In the genomic region with DNA sequence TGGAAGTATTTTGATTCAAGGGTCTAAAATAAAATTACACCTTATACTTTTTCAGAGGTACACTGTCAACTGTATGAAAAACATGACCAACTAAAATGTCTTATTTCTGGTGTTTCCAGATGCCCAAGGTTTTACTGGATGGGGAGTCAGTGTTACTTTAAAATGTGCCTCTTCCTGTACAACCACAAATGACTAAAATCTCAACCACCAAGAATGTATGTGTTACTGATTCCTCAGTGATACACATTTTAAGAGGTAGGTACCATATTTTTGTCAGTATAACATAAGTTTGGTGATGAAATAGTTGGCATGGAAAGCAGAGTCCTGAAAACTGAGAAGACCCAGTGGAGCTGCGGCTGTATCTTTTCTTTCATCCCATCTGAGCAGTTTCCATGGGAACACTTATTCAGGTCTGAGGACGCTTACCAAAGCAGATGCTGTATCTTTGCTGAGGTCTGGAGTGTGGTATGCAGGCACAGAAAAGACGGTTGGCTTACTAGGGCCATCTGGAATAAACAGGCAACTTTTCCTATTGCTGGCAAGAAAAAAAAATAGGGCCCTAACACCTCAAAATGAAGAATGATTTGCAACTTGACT, we compare ENCODE assay signal across 23 cellular contexts. TPM values are rescaled to one million over a fixed set of nuclear protein-coding genes. Genes with fewer than 3 reads are reported as not detected.
DNase-seq lines count a peak whose midpoint lies in the region; ATAC-seq lines count a peak whose summit lies in the region.
"Had no signal": no experiment of that assay in that cellular context is flagged by ENCODE, and none has a peak within 500 bp of the region (broad histone marks: within the 10 kb centered on the region; RNA-seq: fewer than 3 reads in every experiment).

No MANE protein-coding gene starts in this region.

- H2AK5ac ChIP-seq in mesendoderm (ENCODE audit: low read length) = no peak overlapping the region

- no peak overlapping the region for H3K4me3 ChIP-seq in mesendoderm (ENCODE audit: low read length)
- H3K4me3 ChIP-seq: upper lobe of right lung had no signal

- no peak overlapping the region for H2BK120ac ChIP-seq in mesendoderm (ENCODE audit: low read depth, low read length)

- H3K27me3 ChIP-seq in mesendoderm (ENCODE audit: insufficient read depth, low read length, poor library complexity) = no peaks in the 10 kb centered on the region
- H3K27me3 ChIP-seq: brain microvascular endothelial cell, upper lobe of right lung had no signal

- H3K79me2 ChIP-seq in mesendoderm (ENCODE audit: control insufficient read depth, insufficient read depth, low read length) = no peaks in the 10 kb centered on the region

- H3K56ac ChIP-seq in mesendoderm (ENCODE audit: low read length) = peak overlapping the region; percentile 51

- H3K9ac ChIP-seq in mesendoderm (ENCODE audit: low read length) = no peak overlapping the region

- no peak overlapping the region for H4K5ac ChIP-seq in mesendoderm (ENCODE audit: low read length)

- H3K27me3 Mint-ChIP-seq in activated T-helper 1 cell treated with anti-CD3 and anti-CD28 coated beads, Interleukin-12 subunit alpha, Interleukin-12 subunit beta, Interleukin-2, Interleukin-4 antibody, amounts not matched to agents 30 ng/mL and 10 ng/mL and 1 ng/mL, durations not matched to agents 14 hours and 24 hours and 36 hours (ENCODE audit: insufficient read depth) = peaks cover 3% of the 10 kb centered on the region

- H3K4me2 ChIP-seq in mesendoderm (ENCODE audit: low read length) = no peak overlapping the region

- no peak overlapping the region for H2BK15ac ChIP-seq in mesendoderm (replicated peaks; ENCODE audit: low read depth)

- no CpG with 5 or more reads among the region's 3 CpGs for whole genome bisulfite sequencing in mesendoderm (ENCODE audit: extremely low coverage, insufficient coverage, low lambda C conversion rate)

- H3K4ac ChIP-seq in mesendoderm (ENCODE audit: low read depth, low read length) = no peak overlapping the region

- H3K36me3 ChIP-seq in mesendoderm (ENCODE audit: control insufficient read depth, insufficient read depth, low read length) = no peaks in the 10 kb centered on the region
- H3K36me3 ChIP-seq: brain microvascular endothelial cell had no signal

- no peak overlapping the region for H3K18ac ChIP-seq in mesendoderm (ENCODE audit: low read length)

- peaks cover 53% of the 10 kb centered on the region for H3K4me1 Mint-ChIP-seq in activated T-helper 1 cell treated with anti-CD3 and anti-CD28 coated beads, Interleukin-12 subunit alpha, Interleukin-12 subunit beta, Interleukin-2, Interleukin-4 antibody, amounts not matched to agents 30 ng/mL and 10 ng/mL and 1 ng/mL, durations not matched to agents 14 hours and 24 hours and 36 hours (ENCODE audit: low read depth)

- H4K8ac ChIP-seq in mesendoderm (ENCODE audit: low read depth, low read length) = no peak overlapping the region

- DNase-seq in NCI-H2196 (lab: John Stamatoyannopoulos, UW; ENCODE audit: unreplicated experiment) = peak; percentile 34
- no peak for DNase-seq in NCI-H2196 treated with DMSO at 0.1 percent for 48 hours (lab: John Stamatoyannopoulos, UW; ENCODE audit: unreplicated experiment)
- DNase-seq in activated T-helper 1 cell treated with anti-CD3 and anti-CD28 coated beads, Interleukin-12 subunit alpha, Interleukin-12 subunit beta, Interleukin-2, Interleukin-4 antibody, amounts not matched to agents 30 ng/mL and 10 ng/mL and 1 ng/mL, durations not matched to agents 14 hours and 24 hours and 36 hours (ENCODE audit: low spot score) = no peak
- DNase-seq in mesendoderm = peak; percentile 79
- no peak for DNase-seq in activated gamma-delta T cell (lab: John Stamatoyannopoulos, UW)
- DNase-seq in NCI-H1092 treated with DMSO at 0.1 percent for 48 hours (lab: John Stamatoyannopoulos, UW) = no peak
- DNase-seq in Right ventricle myocardium inferior (ENCODE audit: missing footprints) = no peak
- DNase-seq: 8988T; activated naive CD4-positive, alpha-beta T cell treated with Interleukin-2 at 50 U/mL for 16 hours; brain microvascular endothelial cell; islet precursor cell; natural killer cell; NCI-H2029 treated with DMSO at 0.1 percent for 48 hours; NCI-H774; stimulated activated CD4-positive, alpha-beta T cell treated with anti-CD3 and anti-CD28 coated beads, Interleukin-12 subunit alpha, Interleukin-12 subunit beta, amount 100 ng/mL, for 4 hours; stimulated activated naive CD4-positive, alpha-beta T cell; SW 1271; upper lobe of right lung had no signal

- H3K4me3 Mint-ChIP-seq in activated T-helper 1 cell treated with anti-CD3 and anti-CD28 coated beads, Interleukin-12 subunit alpha, Interleukin-12 subunit beta, Interleukin-2, Interleukin-4 antibody, amounts not matched to agents 30 ng/mL and 10 ng/mL and 1 ng/mL, durations not matched to agents 14 hours and 24 hours and 36 hours = peak overlapping the region; percentile 66
- H3K4me3 Mint-ChIP-seq: CD14-positive monocyte had no signal

- peak overlapping the region; percentile 45 for H3K27ac ChIP-seq in mesendoderm (ENCODE audit: low read depth, low read length)
- H3K27ac ChIP-seq: brain microvascular endothelial cell, upper lobe of right lung had no signal

- H3K4me1 ChIP-seq in mesendoderm (ENCODE audit: control insufficient read depth, low read depth, low read length) = peaks cover 6% of the 10 kb centered on the region
- H3K4me1 ChIP-seq: upper lobe of right lung had no signal

- H3K9me3 Mint-ChIP-seq in activated T-helper 1 cell treated with anti-CD3 and anti-CD28 coated beads, Interleukin-12 subunit alpha, Interleukin-12 subunit beta, Interleukin-2, Interleukin-4 antibody, amounts not matched to agents 30 ng/mL and 10 ng/mL and 1 ng/mL, durations not matched to agents 14 hours and 24 hours and 36 hours = peaks cover 3% of the 10 kb centered on the region
- H3K9me3 Mint-ChIP-seq: CD14-positive monocyte, natural killer cell had no signal

- H3K23ac ChIP-seq in mesendoderm (ENCODE audit: low read length) = no peak overlapping the region

- H2BK5ac ChIP-seq in mesendoderm (ENCODE audit: low read length) = no peak overlapping the region

- H3K79me1 ChIP-seq in mesendoderm (ENCODE audit: low read length) = no peaks in the 10 kb centered on the region

- peak; percentile 45 for ATAC-seq in HG03175 (IDR thresholded peaks at IDR 0.05; ENCODE audit: unreplicated experiment)
- no peak for ATAC-seq in Right ventricle myocardium inferior

- no peaks in the 10 kb centered on the region for H3K36me3 Mint-ChIP-seq in activated T-helper 1 cell treated with anti-CD3 and anti-CD28 coated beads, Interleukin-12 subunit alpha, Interleukin-12 subunit beta, Interleukin-2, Interleukin-4 antibody, amounts not matched to agents 30 ng/mL and 10 ng/mL and 1 ng/mL, durations not matched to agents 14 hours and 24 hours and 36 hours (ENCODE audit: low read depth)
- H3K36me3 Mint-ChIP-seq: natural killer cell had no signal

- intact Hi-C loops in activated T-helper 1 cell treated with anti-CD3 and anti-CD28 coated beads, Interleukin-12 subunit alpha, Interleukin-12 subunit beta, Interleukin-2, Interleukin-4 antibody, amounts not matched to agents 30 ng/mL and 10 ng/mL and 1 ng/mL, durations not matched to agents 14 hours and 24 hours and 36 hours (cut with micrococcal nuclease) = loop anchor here (2.0 to 5.0 kb wide), 3 partner anchors 97 to 925 kb away; a partner anchor contains a TSS
- intact Hi-C loops in Right ventricle myocardium inferior (cut with DNase I) = no loop called here

- peak overlapping the region; percentile 62 for H3K27ac Mint-ChIP-seq in activated T-helper 1 cell treated with anti-CD3 and anti-CD28 coated beads, Interleukin-12 subunit alpha, Interleukin-12 subunit beta, Interleukin-2, Interleukin-4 antibody, amounts not matched to agents 30 ng/mL and 10 ng/mL and 1 ng/mL, durations not matched to agents 14 hours and 24 hours and 36 hours

RNA-seq across cellular contexts. Expression of a gene that starts 21.2 kb away (rescaled TPM):
- not detected in 2 replicates for total RNA-seq in activated T-helper 1 cell treated with anti-CD3 and anti-CD28 coated beads, Interleukin-12 subunit alpha, Interleukin-12 subunit beta, Interleukin-2, Interleukin-4 antibody, amounts not matched to agents 30 ng/mL and 10 ng/mL and 1 ng/mL, durations not matched to agents 14 hours and 24 hours and 36 hours
- polyA plus RNA-seq in mesendoderm (2013, experiment 1 of 2) = not detected
- 0.03 TPM for polyA plus RNA-seq in mesendoderm (2013, experiment 2 of 2)
- total RNA-seq in Right ventricle myocardium inferior = not detected
- total RNA-seq: epithelial cell of proximal tubule, H1, lung microvascular endothelial cell, natural killer cell, upper lobe of right lung had no signal
- polyA plus RNA-seq: CD14-positive monocyte had no signal

Comparison
In these comparisons a context has a peak if more than half of its experiments do, and no peak if none do; other contexts are left out.
1. DNase-seq: peak in NCI-H2196 (single experiment) and mesendoderm (single experiment); none in NCI-H2196 treated with DMSO at 0.1 percent for 48 hours (single experiment), activated T-helper 1 cell treated with anti-CD3 and anti-CD28 coated beads, Interleukin-12 subunit alpha, Interleukin-12 subunit beta, Interleukin-2, Interleukin-4 antibody, amounts not matched to agents 30 ng/mL and 10 ng/mL and 1 ng/mL, durations not matched to agents 14 hours and 24 hours and 36 hours (single experiment), activated gamma-delta T cell (single experiment), NCI-H1092 treated with DMSO at 0.1 percent for 48 hours (single experiment) and Right ventricle myocardium inferior (single experiment).